In the genomic region with DNA sequence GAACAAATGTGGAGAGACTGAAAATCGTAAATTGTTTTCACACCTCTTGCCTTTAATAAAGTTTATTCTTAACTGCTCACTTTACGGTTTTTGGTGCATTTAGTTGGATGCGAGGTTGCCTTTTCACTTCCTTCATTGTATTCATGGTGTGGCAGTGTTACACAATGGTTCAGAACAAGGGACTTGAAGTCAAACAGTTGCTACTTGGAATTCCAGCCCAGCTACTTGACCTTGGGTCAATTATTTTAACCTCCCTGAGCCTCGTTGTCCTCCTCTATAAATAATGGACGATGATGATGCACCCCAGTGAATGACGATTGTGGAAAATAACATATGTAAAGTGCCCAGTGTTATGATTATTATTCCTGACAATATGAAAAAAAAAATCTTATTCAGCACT, we compare ENCODE assay signal across 18 cellular contexts.
"Had no signal": no experiment of that assay in that cellular context is flagged by ENCODE, and none has a peak within 500 bp of the region (broad histone marks: within the 10 kb centered on the region; RNA-seq: fewer than 3 reads in every experiment).

No MANE protein-coding gene starts in this region.

- DNase-seq: cerebellar nuclear complex; effector memory CD8-positive, alpha-beta T cell; foreskin melanocyte; head of caudate nucleus; kidney; left cardiac atrium; mesendoderm; natural killer cell; posterior cingulate gyrus; stimulated activated CD4-positive, alpha-beta T cell treated with anti-CD3 and anti-CD28 coated beads, Interleukin-12 subunit alpha, Interleukin-12 subunit beta, amount 100 ng/mL, for 4 hours; stimulated activated naive CD4-positive, alpha-beta T cell treated with Interleukin-2 at 50 U/mL for 16 hours; trophoblast cell had no signal

- H3K4me2 ChIP-seq: hepatocyte had no signal

- H3K27me3 ChIP-seq: hepatocyte had no signal

- H3K4me3 ChIP-seq: hepatocyte, skin epidermis had no signal

- FAIRE-seq: colon, kidney, urothelium cell line had no signal

- H2AFZ ChIP-seq: hepatocyte had no signal

- ATAC-seq: effector memory CD8-positive, alpha-beta T cell; left cardiac atrium; natural killer cell; sciatic nerve had no signal

- H3K27ac ChIP-seq: epithelial cell of prostate, hepatocyte, skin epidermis had no signal
